27 cellular contexts compared by ENCODE assay signal in the genomic region with DNA sequence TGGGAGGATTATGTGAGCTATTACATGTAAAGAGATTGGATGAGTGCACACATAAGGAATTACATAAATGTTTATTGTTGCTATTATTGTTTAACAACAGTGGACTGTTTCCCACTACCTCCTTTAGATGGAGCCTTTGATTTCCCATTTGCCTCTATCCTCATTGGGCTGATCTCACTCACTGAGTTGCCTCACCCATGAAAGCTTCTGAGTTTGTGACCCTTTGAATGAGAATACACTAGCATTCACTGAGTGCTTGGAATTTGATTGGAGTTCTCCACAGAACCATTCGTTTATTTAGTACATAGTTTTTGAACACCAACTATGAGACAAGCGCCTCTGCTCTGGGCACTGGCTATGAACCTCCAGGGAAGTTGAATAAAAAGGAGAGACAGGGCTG.
DNase-seq lines count a peak whose midpoint lies in the region; ATAC-seq and TF ChIP-seq lines count a peak whose summit lies in the region.
"Had no signal": no experiment of that assay in that cellular context is flagged by ENCODE, and none has a peak within 500 bp of the region (broad histone marks: within the 10 kb centered on the region; RNA-seq: fewer than 3 reads in every experiment).

No MANE protein-coding gene starts in this region.

- H3K36me3 ChIP-seq in GM23338 (ENCODE audit: insufficient read depth) = no peaks in the 10 kb centered on the region
- H3K36me3 ChIP-seq in adipocyte (ENCODE audit: control insufficient read depth, insufficient read depth, low read length, severe bottlenecking) = no peaks in the 10 kb centered on the region
- no peaks in the 10 kb centered on the region for H3K36me3 ChIP-seq in mesendoderm (ENCODE audit: control insufficient read depth, insufficient read depth, low read length)
- no peaks in the 10 kb centered on the region for H3K36me3 ChIP-seq in transverse colon
- H3K36me3 ChIP-seq: BE2C had no signal

- in situ Hi-C loops in transverse colon (cut with MboI; ENCODE audit: low pct_ligation_motif_present in 1 of 4, low pct_unique_long_range_greater_than_20kb in 1 of 4, low sequenced_read_pairs in 3 of 4) = loop anchor here in 3 of 4 donors (25.0 kb wide), 3 partner anchors 89 to 311 kb away; a partner anchor contains a TSS

- no peak overlapping the region for H2AFZ ChIP-seq in GM23338

- intact Hi-C loops in transverse colon (cut with DNase I; ENCODE audit: low total_unique reads) = no loop called here

- no peak overlapping the region for H2BK120ac ChIP-seq in mesendoderm (ENCODE audit: low read depth, low read length)

- no CpG with 5 or more reads among the region's 2 CpGs for WGBS in mesendoderm (ENCODE audit: extremely low coverage, insufficient coverage, low lambda C conversion rate)
- whole genome bisulfite sequencing in transverse colon (ENCODE audit: low coverage in 1 of 2), 2 donors = 86 to 100% methylated on average over 2 of the region's 2 CpGs

- H3K27ac ChIP-seq in GM23338 (ENCODE audit: low read depth) (no peak overlapping the region), mesendoderm (ENCODE audit: low read depth, low read length) (no peak overlapping the region), transverse colon (no peak overlapping the region)

- peak; percentile 39 for DNase-seq in GM23338 (ENCODE audit: low spot score)
- DNase-seq in adipocyte (ENCODE audit: low read depth) = peak; percentile 10
- peak; percentile 8 for DNase-seq in epithelial cell of esophagus (ENCODE audit: low read depth)
- DNase-seq in mesendoderm = peak; percentile 28
- DNase-seq in NCI-H69 (lab: John Stamatoyannopoulos, UW) = no peak
- DNase-seq in transverse colon = no peak
- no peak for DNase-seq in medulla oblongata (ENCODE audit: extremely low spot score)
- DNase-seq: 8988T; ACHN; BE2C; CD8-positive, alpha-beta memory T cell; DMS 273 treated with DMSO at 0.1 percent for 48 hours; DMS79; EL; GF-D8; H7; Karpas-422; NCI-H1092; NCI-H1417 treated with DMSO at 0.1 percent for 48 hours; NCI-H1694 treated with DMSO at 0.1 percent for 48 hours; NCI-H2081; NCI-H2227 treated with DMSO at 0.1 percent for 48 hours; NCI-H526 treated with DMSO at 0.1 percent for 48 hours; RPMI8226; SHP77 had no signal

- H3K27me3 Mint-ChIP-seq in GM23338 (ENCODE audit: insufficient read depth, low read depth, poor library complexity) = no peaks in the 10 kb centered on the region

- no peaks in the 10 kb centered on the region for H4K20me1 ChIP-seq in GM23338 (replicated peaks; ENCODE audit: insufficient read depth)

- no peak overlapping the region for H3K4me3 ChIP-seq in GM23338
- no peak overlapping the region for H3K4me3 ChIP-seq in adipocyte (ENCODE audit: low read length)
- H3K4me3 ChIP-seq in epithelial cell of esophagus (ENCODE audit: low read length) = no peak overlapping the region
- H3K4me3 ChIP-seq in mesendoderm (ENCODE audit: low read length) = no peak overlapping the region
- H3K4me3 ChIP-seq in transverse colon = no peak overlapping the region

- TF ChIP-seq CTCF in GM23338 (conservative IDR thresholded peaks at IDR 0.05; ENCODE audit: low read depth in 2 of 2) (peak in 1 of 2 experiments; percentile 49; a peak in 2 of 4 replicates), epithelial cell of esophagus (IDR thresholded peaks at IDR 0.05; ENCODE audit: insufficient read depth, low read depth, low read length, missing control alignments) (no peak), transverse colon (IDR thresholded peaks at IDR 0.05) (no peak)

- no peak overlapping the region for H3K23ac ChIP-seq in mesendoderm (ENCODE audit: low read length)

- peaks cover 28% of the 10 kb centered on the region for H3K4me1 Mint-ChIP-seq in GM23338
- H3K4me1 Mint-ChIP-seq: CD14-positive monocyte; CD8-positive, alpha-beta memory T cell had no signal

- H3K9me3 ChIP-seq in adipocyte (ENCODE audit: control insufficient read depth, low read length) (peaks cover 6% of the 10 kb centered on the region), transverse colon (no peaks in the 10 kb centered on the region)
- H3K9me3 ChIP-seq: BE2C had no signal

- H3K18ac ChIP-seq in mesendoderm (ENCODE audit: low read length) = no peak overlapping the region

- no peak overlapping the region for H3K56ac ChIP-seq in mesendoderm (ENCODE audit: low read length)

- H2AK5ac ChIP-seq in mesendoderm (ENCODE audit: low read length) = no peak overlapping the region

- H3K9me3 Mint-ChIP-seq in GM23338 = peaks cover 14% of the 10 kb centered on the region

- no peaks in the 10 kb centered on the region for H3K79me1 ChIP-seq in mesendoderm (ENCODE audit: low read length)

- H2BK5ac ChIP-seq in mesendoderm (ENCODE audit: low read length) = no peak overlapping the region

- no peak overlapping the region for H3K4ac ChIP-seq in mesendoderm (ENCODE audit: low read depth, low read length)

- H3K4me3 Mint-ChIP-seq in GM23338 = no peak overlapping the region
- H3K4me3 Mint-ChIP-seq: CD14-positive monocyte; CD8-positive, alpha-beta memory T cell had no signal

- peaks cover 20% of the 10 kb centered on the region; the same call in 2 of the 3 replicates for H3K36me3 Mint-ChIP-seq in GM23338 (ENCODE audit: low read depth)
- H3K36me3 Mint-ChIP-seq: CD14-positive monocyte; CD8-positive, alpha-beta memory T cell had no signal

- no peak overlapping the region for H2BK15ac ChIP-seq in mesendoderm (replicated peaks; ENCODE audit: low read depth)

- H3F3A ChIP-seq in GM23338 (replicated peaks; ENCODE audit: low read depth) = no peaks in the 10 kb centered on the region

- H3K27ac Mint-ChIP-seq in GM23338 = no peak overlapping the region
- H3K27ac Mint-ChIP-seq: CD8-positive, alpha-beta memory T cell had no signal

- no peak overlapping the region for H4K5ac ChIP-seq in mesendoderm (ENCODE audit: low read length)

- H3K9ac ChIP-seq in adipocyte (ENCODE audit: low read length) (no peak overlapping the region), mesendoderm (ENCODE audit: low read length) (no peak overlapping the region)

- H3K79me2 ChIP-seq in GM23338 (replicated peaks; ENCODE audit: insufficient read depth) (no peaks in the 10 kb centered on the region), mesendoderm (ENCODE audit: control insufficient read depth, insufficient read depth, low read length) (no peaks in the 10 kb centered on the region)

- H3K27me3 ChIP-seq in GM23338 (ENCODE audit: insufficient read depth) (no peaks in the 10 kb centered on the region), adipocyte (replicated peaks; ENCODE audit: control insufficient read depth, insufficient read depth, low read length) (peaks cover 13% of the 10 kb centered on the region), mesendoderm (ENCODE audit: insufficient read depth, low read length, poor library complexity) (no peaks in the 10 kb centered on the region), transverse colon (no peaks in the 10 kb centered on the region)
- H3K27me3 ChIP-seq: BE2C had no signal

- H3K4me1 ChIP-seq in GM23338 (ENCODE audit: insufficient read depth) = peaks cover 26% of the 10 kb centered on the region
- H3K4me1 ChIP-seq in adipocyte (ENCODE audit: control insufficient read depth, insufficient read depth, low read length) = no peaks in the 10 kb centered on the region
- H3K4me1 ChIP-seq in mesendoderm (ENCODE audit: control insufficient read depth, low read depth, low read length) = peaks cover 3% of the 10 kb centered on the region
- H3K4me1 ChIP-seq in transverse colon = no peaks in the 10 kb centered on the region
- H3K4me1 ChIP-seq: BE2C had no signal

- ATAC-seq in GM23338 = no peak
- ATAC-seq: HepG2 had no signal

- TF ChIP-seq POLR2A in transverse colon (IDR thresholded peaks at IDR 0.05) = no peak

- H4K8ac ChIP-seq in mesendoderm (ENCODE audit: low read depth, low read length) = no peak overlapping the region

- TF ChIP-seq EP300 in transverse colon (IDR thresholded peaks at IDR 0.05; ENCODE audit: low read depth) = no peak

- H3K4me2 ChIP-seq in GM23338 = no peak overlapping the region
- no peak overlapping the region for H3K4me2 ChIP-seq in mesendoderm (ENCODE audit: low read length)

- H3K9me2 ChIP-seq in GM23338 (ENCODE audit: insufficient read depth) = no peaks in the 10 kb centered on the region

TF ChIP-seq in GM23338, 12 proteins besides CTCF, POLR2A, EP300 and RAD21 (continues in another document):
- TF ChIP-seq, protein P1, sequence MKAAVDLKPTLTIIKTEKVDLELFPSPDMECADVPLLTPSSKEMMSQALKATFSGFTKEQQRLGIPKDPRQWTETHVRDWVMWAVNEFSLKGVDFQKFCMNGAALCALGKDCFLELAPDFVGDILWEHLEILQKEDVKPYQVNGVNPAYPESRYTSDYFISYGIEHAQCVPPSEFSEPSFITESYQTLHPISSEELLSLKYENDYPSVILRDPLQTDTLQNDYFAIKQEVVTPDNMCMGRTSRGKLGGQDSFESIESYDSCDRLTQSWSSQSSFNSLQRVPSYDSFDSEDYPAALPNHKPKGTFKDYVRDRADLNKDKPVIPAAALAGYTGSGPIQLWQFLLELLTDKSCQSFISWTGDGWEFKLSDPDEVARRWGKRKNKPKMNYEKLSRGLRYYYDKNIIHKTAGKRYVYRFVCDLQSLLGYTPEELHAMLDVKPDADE (IDR thresholded peaks at IDR 0.05) = no peak
- TF ChIP-seq ZNF114 (CRISPR knock-in tag; IDR thresholded peaks at IDR 0.05) = no peak

Comparison
In these comparisons a context has a peak if more than half of its experiments do, and no peak if none do; other contexts are left out.
1. DNase-seq: peak in GM23338 (single experiment), adipocyte (single experiment), epithelial cell of esophagus (single experiment) and mesendoderm (single experiment); none in NCI-H69 (single experiment), transverse colon (single experiment) and medulla oblongata (single experiment).